Comparison of ENCODE assay signal across 8 cellular contexts in the genomic region with DNA sequence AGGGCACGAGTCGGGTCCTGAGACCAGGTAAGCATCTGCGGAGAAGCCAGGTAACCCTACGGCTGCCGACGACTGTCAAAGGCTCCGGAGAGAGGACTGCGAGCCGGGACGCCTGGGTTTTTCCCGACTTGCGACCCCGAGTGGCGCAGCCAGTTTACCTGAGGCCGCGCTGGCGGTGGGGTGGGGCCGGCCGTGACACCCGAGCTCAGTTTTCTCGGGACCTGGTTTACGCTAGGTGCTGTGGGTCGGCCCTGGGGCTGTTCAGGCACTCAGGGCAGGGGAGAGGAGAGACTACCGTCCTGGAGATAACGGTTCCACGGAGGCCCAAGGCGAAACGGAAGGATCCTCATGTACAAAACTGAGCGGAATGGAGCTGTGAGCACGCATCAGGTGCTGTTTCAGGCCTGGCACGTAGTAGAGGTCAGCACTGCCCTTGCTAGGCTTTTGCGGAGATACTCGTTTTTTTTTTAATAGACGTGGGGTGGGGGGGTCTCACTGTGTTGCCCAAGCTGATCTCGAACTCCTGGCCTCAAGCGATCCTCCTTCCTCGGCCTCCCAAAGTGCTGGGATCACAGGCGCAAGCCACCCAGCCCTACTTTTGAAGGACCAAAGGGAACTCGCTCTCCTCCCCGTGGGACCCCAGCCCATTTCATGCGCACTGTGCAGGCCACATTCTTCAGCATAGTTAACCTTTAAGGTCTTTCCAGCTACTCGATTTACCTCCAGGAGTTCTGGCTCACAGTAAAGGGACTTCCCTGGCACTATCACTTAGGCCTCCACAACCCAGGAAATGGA. TPM values are rescaled to one million over a fixed set of nuclear protein-coding genes. Genes with fewer than 3 reads are reported as not detected.
DNase-seq lines count a peak whose midpoint lies in the region; ATAC-seq and TF ChIP-seq lines count a peak whose summit lies in the region.

No MANE protein-coding gene starts in this region.

- H3K4me1 ChIP-seq in mucosa of descending colon (ENCODE audit: low read depth), result peaks cover 20% of the 10 kb centered on the region

- peaks cover 43% of the 10 kb centered on the region for H3K4me1 Mint-ChIP-seq in chondrocyte (ENCODE audit: low read depth)

- intact Hi-C loops in mucosa of descending colon (cut with DNase I, micrococcal nuclease), result loop anchor here in 1 of 2 donors (10.0 kb wide), 2 partner anchors 189 to 369 kb away; no protein-coding TSS in a partner anchor

- H3K9me3 Mint-ChIP-seq in chondrocyte (ENCODE audit: low read depth), result no peaks in the 10 kb centered on the region

- no peaks in the 10 kb centered on the region for H3K36me3 Mint-ChIP-seq in chondrocyte (ENCODE audit: low read depth)

- ATAC-seq in GM21825 (IDR thresholded peaks at IDR 0.05; ENCODE audit: unreplicated experiment), result peak; percentile 9
- ATAC-seq in mucosa of descending colon, result peak; percentile 37

- no peaks in the 10 kb centered on the region for H3K9me3 ChIP-seq in mucosa of descending colon

- peak; percentile 31 for DNase-seq in ELF-1 (ENCODE audit: low read depth, low spot score)
- DNase-seq in NAMALWA (ENCODE audit: low spot score), result peak; percentile 34
- DNase-seq in chondrocyte (ENCODE audit: low spot score), result no peak
- DNase-seq in mucosa of descending colon, result peak in 2 of 3 donors; percentile 45 to 55
- no peak for DNase-seq in SKM-1 treated with dmso at 0.1 percent for 144 hours (lab: John Stamatoyannopoulos, UW; ENCODE audit: unreplicated experiment)
- DNase-seq in AML-193 (lab: John Stamatoyannopoulos, UW), result no peak
- DNase-seq in NCI-H526 treated with DMSO at 0.1 percent for 48 hours (lab: John Stamatoyannopoulos, UW), result no peak

- peak overlapping the region; percentile 58 for H3K4me3 ChIP-seq in mucosa of descending colon

- H3K36me3 ChIP-seq in mucosa of descending colon (ENCODE audit: low read depth), result peaks cover 4% of the 10 kb centered on the region

- TF ChIP-seq CTCF in chondrocyte (IDR thresholded peaks at IDR 0.05) (peak; percentile 3), mucosa of descending colon (IDR thresholded peaks at IDR 0.05) (no peak)

- H3K27me3 Mint-ChIP-seq in chondrocyte (ENCODE audit: low read depth), result no peaks in the 10 kb centered on the region

- H3K27ac Mint-ChIP-seq in chondrocyte (ENCODE audit: unreplicated experiment), result peak overlapping the region; percentile 96

- peak overlapping the region; percentile 99 for H3K4me3 Mint-ChIP-seq in chondrocyte (ENCODE audit: unreplicated experiment)

RNA-seq across cellular contexts. Expression of a gene that starts 0.5 kb away (rescaled TPM):
- 11.5 to 14.4 TPM (median 12.2 TPM) in 3 replicates for total RNA-seq in chondrocyte
- total RNA-seq in mucosa of descending colon, result 10 to 100 TPM in 2 of 3 donors, 1 to 10 TPM in 1; 9.0 to 11.2 (median 10.4) TPM

RNA-seq across cellular contexts. Expression of a gene that starts 0.8 kb away (rescaled TPM):
- 24.9 to 35.5 TPM (median 27.2 TPM) in 3 replicates for total RNA-seq in chondrocyte
- 10 to 100 TPM; 19.6 to 28.7 (median 19.8) TPM for total RNA-seq in mucosa of descending colon

RNA-seq across cellular contexts. Expression of a gene that starts 38.0 kb away (rescaled TPM):
- total RNA-seq in chondrocyte (263 to 301 TPM (median 280 TPM) in 3 replicates), mucosa of descending colon (100 to 1,000 TPM in 1 of 3 donors, 10 to 100 TPM in 2; 41.2 to 125 (median 61.9) TPM)

Comparison
In these comparisons a context has a peak if more than half of its experiments do, and no peak if none do; other contexts are left out.
1. DNase-seq: peak in ELF-1 (single experiment), NAMALWA (single experiment) and mucosa of descending colon (2 of 3); none in chondrocyte (single experiment), SKM-1 treated with dmso at 0.1 percent for 144 hours (single experiment), AML-193 (0 of 2) and NCI-H526 treated with DMSO at 0.1 percent for 48 hours (single experiment).